In the genomic region with DNA sequence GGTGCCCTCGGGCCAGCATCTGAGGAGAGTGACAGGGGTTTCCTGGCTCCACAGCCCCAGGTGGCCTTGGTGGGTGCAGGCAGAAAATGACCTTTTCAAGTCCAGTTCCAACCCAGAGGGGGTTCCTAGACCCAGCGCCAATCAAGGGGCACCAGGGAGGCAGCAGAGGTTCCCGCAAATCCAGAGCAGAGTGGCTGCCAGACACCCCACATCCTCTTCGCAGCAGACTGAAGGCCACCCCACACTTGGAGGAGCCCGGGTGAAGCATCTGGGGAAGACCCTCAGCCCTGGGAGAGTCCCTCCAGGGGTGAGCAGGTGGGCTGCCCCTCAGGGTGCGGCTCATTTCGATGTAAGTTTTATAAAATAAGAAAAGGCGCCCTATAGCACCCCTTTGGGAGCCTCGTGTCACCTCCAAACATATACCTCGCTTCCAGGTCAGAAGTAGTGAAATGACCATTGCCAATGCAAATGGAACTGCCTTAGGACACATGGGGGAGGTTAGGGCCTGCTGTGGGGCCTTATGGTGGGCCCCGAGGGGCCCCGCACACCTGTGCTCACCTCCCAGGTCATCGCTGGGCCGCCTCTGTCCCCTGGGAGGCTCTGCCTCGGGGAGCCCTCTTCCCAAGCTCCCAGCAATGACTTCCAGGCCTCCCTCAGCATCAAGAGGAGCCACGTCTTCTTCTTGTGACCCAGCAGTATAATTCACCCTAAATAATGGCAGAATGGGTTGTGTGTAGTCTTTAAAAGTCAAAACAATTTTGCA, we compare ENCODE assay signal across 9 cellular contexts. TPM values are rescaled to one million over a fixed set of nuclear protein-coding genes. Genes with fewer than 3 reads are reported as not detected.
DNase-seq lines count a peak whose midpoint lies in the region; ATAC-seq and TF ChIP-seq lines count a peak whose summit lies in the region.
"Had no signal": no experiment of that assay in that cellular context is flagged by ENCODE, and none has a peak within 500 bp of the region (broad histone marks: within the 10 kb centered on the region; RNA-seq: fewer than 3 reads in every experiment).

No MANE protein-coding gene starts in this region.

- H3K27me3 Mint-ChIP-seq in activated CD8-positive, alpha-beta memory T cell treated with anti-CD3 and anti-CD28 coated beads, Interleukin-2, amount 10 ng/mL, durations not matched to agents 7 days and 5 days: no peaks in the 10 kb centered on the region
- no peaks in the 10 kb centered on the region for H3K27me3 Mint-ChIP-seq in activated naive CD8-positive, alpha-beta T cell treated with anti-CD3 and anti-CD28 coated beads, Interleukin-2, amount 10 ng/mL, durations not matched to agents 7 days and 5 days
- H3K27me3 Mint-ChIP-seq in immature natural killer cell (ENCODE audit: low read depth in 3 of 3): peaks cover 11 to 19% (median 11%) of the 10 kb centered on the region in 3 donors

- no peaks in the 10 kb centered on the region for H3K9me3 Mint-ChIP-seq in activated CD8-positive, alpha-beta memory T cell treated with anti-CD3 and anti-CD28 coated beads, Interleukin-2, amount 10 ng/mL, durations not matched to agents 7 days and 5 days (ENCODE audit: low read depth)
- no peaks in the 10 kb centered on the region for H3K9me3 Mint-ChIP-seq in activated naive CD8-positive, alpha-beta T cell treated with anti-CD3 and anti-CD28 coated beads, Interleukin-2, amount 10 ng/mL, durations not matched to agents 7 days and 5 days
- H3K9me3 Mint-ChIP-seq in immature natural killer cell: no peaks in the 10 kb centered on the region

- CTCF ChIA-PET in activated CD8-positive, alpha-beta memory T cell treated with anti-CD3 and anti-CD28 coated beads, Interleukin-2, amount 10 ng/mL, durations not matched to agents 7 days and 5 days (lab: Charles Lee): interaction anchor here (0.8 to 2.2 kb wide), 5 partner anchors 14 to 182 kb away, joined by 3 to 9 read pairs (median 4); a partner anchor contains a TSS

- peaks cover 0 to 17% of the 10 kb centered on the region in 2 donors for H3K4me1 ChIP-seq in thoracic aorta (ENCODE audit: control insufficient read depth in 1 of 2, low read depth in 2 of 2)

- no peaks in the 10 kb centered on the region for H3K36me3 ChIP-seq in thoracic aorta

- no peaks in the 10 kb centered on the region for H3K9me3 ChIP-seq in thoracic aorta

- DNase-seq in activated CD8-positive, alpha-beta memory T cell treated with anti-CD3 and anti-CD28 coated beads, Interleukin-2, amount 10 ng/mL, durations not matched to agents 7 days and 5 days: no peak
- DNase-seq in activated CD8-positive, alpha-beta memory T cell treated with anti-CD3 and anti-CD28 coated beads for 24 hours: no peak
- DNase-seq in activated naive CD8-positive, alpha-beta T cell treated with anti-CD3 and anti-CD28 coated beads, Interleukin-2, amount 10 ng/mL, durations not matched to agents 7 days and 5 days: no peak
- DNase-seq in immature natural killer cell: no peak
- DNase-seq in thoracic aorta (ENCODE audit: low spot score): no peak
- no peak for DNase-seq in NCI-H2081 (lab: John Stamatoyannopoulos, UW)
- no peak for DNase-seq in SKM-1 treated with dmso at 0.1 percent for 144 hours (lab: John Stamatoyannopoulos, UW; ENCODE audit: unreplicated experiment)

- peak overlapping the region; percentile 80 for H3K4me3 Mint-ChIP-seq in activated CD8-positive, alpha-beta memory T cell treated with anti-CD3 and anti-CD28 coated beads, Interleukin-2, amount 10 ng/mL, durations not matched to agents 7 days and 5 days
- H3K4me3 Mint-ChIP-seq in activated naive CD8-positive, alpha-beta T cell treated with anti-CD3 and anti-CD28 coated beads, Interleukin-2, amount 10 ng/mL, durations not matched to agents 7 days and 5 days: peak overlapping the region; percentile 87
- H3K4me3 Mint-ChIP-seq in immature natural killer cell: peak overlapping the region; percentile 86 to 94 (median 91)

- H3K4me3 ChIP-seq in thoracic aorta: peak overlapping the region; percentile 92

- no peak for TF ChIP-seq CTCF in thoracic aorta (IDR thresholded peaks at IDR 0.05)

- POLR2A ChIA-PET in activated naive CD8-positive, alpha-beta T cell treated with anti-CD3 and anti-CD28 coated beads, Interleukin-2, amount 10 ng/mL, durations not matched to agents 7 days and 5 days (lab: Charles Lee): interaction anchor here (0.7 to 1.8 kb wide), 5 partner anchors 12 to 194 kb away, joined by 3 to 5 read pairs (median 4); a partner anchor contains a TSS

- peaks cover 27% of the 10 kb centered on the region for H3K4me1 Mint-ChIP-seq in activated CD8-positive, alpha-beta memory T cell treated with anti-CD3 and anti-CD28 coated beads, Interleukin-2, amount 10 ng/mL, durations not matched to agents 7 days and 5 days
- H3K4me1 Mint-ChIP-seq in activated naive CD8-positive, alpha-beta T cell treated with anti-CD3 and anti-CD28 coated beads, Interleukin-2, amount 10 ng/mL, durations not matched to agents 7 days and 5 days: peaks cover 22% of the 10 kb centered on the region
- H3K4me1 Mint-ChIP-seq in immature natural killer cell: peaks cover 26 to 30% of the 10 kb centered on the region in 2 donors

- peaks cover 9% of the 10 kb centered on the region for H3K36me3 Mint-ChIP-seq in activated CD8-positive, alpha-beta memory T cell treated with anti-CD3 and anti-CD28 coated beads, Interleukin-2, amount 10 ng/mL, durations not matched to agents 7 days and 5 days
- H3K36me3 Mint-ChIP-seq in activated naive CD8-positive, alpha-beta T cell treated with anti-CD3 and anti-CD28 coated beads, Interleukin-2, amount 10 ng/mL, durations not matched to agents 7 days and 5 days: peaks cover 12% of the 10 kb centered on the region
- no peaks in the 10 kb centered on the region for H3K36me3 Mint-ChIP-seq in immature natural killer cell

- ATAC-seq in activated CD8-positive, alpha-beta memory T cell treated with anti-CD3 and anti-CD28 coated beads, Interleukin-2, amount 10 ng/mL, durations not matched to agents 7 days and 5 days: no peak
- no peak for ATAC-seq in activated naive CD8-positive, alpha-beta T cell treated with anti-CD3 and anti-CD28 coated beads, Interleukin-2, amount 10 ng/mL, durations not matched to agents 7 days and 5 days (ENCODE audit: low read depth)
- ATAC-seq in thoracic aorta (ENCODE audit: insufficient number of reproducible peaks, low FRiP score, low read depth) (no peak), HG02678 (IDR thresholded peaks at IDR 0.05; ENCODE audit: unreplicated experiment) (no peak)

- no peaks in the 10 kb centered on the region for H3K27me3 ChIP-seq in thoracic aorta (replicated peaks; ENCODE audit: insufficient read depth)

- peak overlapping the region in 1 of 2 donors; percentile 59 for H3K27ac ChIP-seq in thoracic aorta

- H3K27ac Mint-ChIP-seq in activated CD8-positive, alpha-beta memory T cell treated with anti-CD3 and anti-CD28 coated beads, Interleukin-2, amount 10 ng/mL, durations not matched to agents 7 days and 5 days: peak overlapping the region; percentile 95
- peak overlapping the region; percentile 95 for H3K27ac Mint-ChIP-seq in activated naive CD8-positive, alpha-beta T cell treated with anti-CD3 and anti-CD28 coated beads, Interleukin-2, amount 10 ng/mL, durations not matched to agents 7 days and 5 days
- H3K27ac Mint-ChIP-seq in immature natural killer cell: peak overlapping the region; percentile 84 to 97 (median 90)

RNA-seq across cellular contexts. Expression of a gene that starts 11.0 kb away (rescaled TPM):
- total RNA-seq in activated CD8-positive, alpha-beta memory T cell treated with anti-CD3 and anti-CD28 coated beads, Interleukin-2, amount 10 ng/mL, durations not matched to agents 7 days and 5 days: not detected
- under 1 TPM; 0.53 to 0.60 TPM for total RNA-seq in activated naive CD8-positive, alpha-beta T cell treated with anti-CD3 and anti-CD28 coated beads, Interleukin-2, amount 10 ng/mL, durations not matched to agents 7 days and 5 days
- polyA plus RNA-seq in immature natural killer cell: not detected
- total RNA-seq in thoracic aorta: under 1 TPM in 1 of 2 donors, not detected in 1; 0.63 TPM
- total RNA-seq: T-helper 1 cell treated with Interleukin-12 subunit alpha and Interleukin-12 subunit beta and Interleukin-4 antibody, amounts not matched to agents 30 ng/mL and 1 ng/mL, for 36 hours had no signal

RNA-seq across cellular contexts. Expression of a gene that starts 21.8 kb away (rescaled TPM):
- 1 to 10 TPM; 2.2 to 4.1 TPM for total RNA-seq in activated CD8-positive, alpha-beta memory T cell treated with anti-CD3 and anti-CD28 coated beads, Interleukin-2, amount 10 ng/mL, durations not matched to agents 7 days and 5 days
- 1 to 10 TPM; 5.4 to 6.6 TPM for total RNA-seq in activated naive CD8-positive, alpha-beta T cell treated with anti-CD3 and anti-CD28 coated beads, Interleukin-2, amount 10 ng/mL, durations not matched to agents 7 days and 5 days
- 1 to 10 TPM in 1 of 3 donors, not detected in 2; 3.3 TPM for polyA plus RNA-seq in immature natural killer cell
- under 1 TPM; 0.68 to 0.92 TPM for total RNA-seq in thoracic aorta
